Comparison of ENCODE assay signal across 25 cellular contexts in genomic region chr15:97143847-97144711, GRCh38.
"Had no signal": no experiment of that assay in that cellular context is flagged by ENCODE, and none has a peak within 500 bp of the region (broad histone marks: within the 10 kb centered on the region; RNA-seq: fewer than 3 reads in every experiment).

No MANE protein-coding gene starts in this region.

- H3K4me1 ChIP-seq: left lung, lower lobe of right lung, right atrium auricular region, right lobe of liver, testis, thyroid gland, transverse colon, upper lobe of left lung had no signal

- H3K27ac ChIP-seq: left lung, lower lobe of right lung, ovary, right atrium auricular region, right lobe of liver, testis, thyroid gland, transverse colon, upper lobe of left lung had no signal

- H3K4me3 ChIP-seq: left lung, lower lobe of right lung, ovary, right atrium auricular region, right lobe of liver, smooth muscle cell, testis, thyroid gland, transverse colon, upper lobe of left lung had no signal

- DNase-seq: hypothalamus; immature natural killer cell; kidney; left colon; left lung; lower lobe of right lung; mammary epithelial cell; mesenchymal stem cell; naive thymus-derived CD8-positive, alpha-beta T cell; ovary; right lobe of liver; stimulated activated CD4-positive, alpha-beta T cell treated with anti-CD3 and anti-CD28 coated beads, Interleukin-1b, Interleukin-23, amount 100 ng/mL, for 48 hours; stimulated activated CD4-positive, alpha-beta T cell treated with anti-CD3 and anti-CD28 coated beads, Interleukin-2, amount 100 ng/mL, for 48 hours; stimulated activated CD4-positive, alpha-beta T cell treated with anti-CD3 and anti-CD28 coated beads, Interleukin-4, amount 100 ng/mL, for 4 hours; stimulated activated CD8-positive, alpha-beta memory T cell treated with anti-CD3 and anti-CD28 coated beads, Interleukin-4, amount 100 ng/mL, for 48 hours; stimulated activated naive CD4-positive, alpha-beta T cell treated with Interleukin-2 at 50 U/mL for 16 hours; stimulated activated naive CD8-positive, alpha-beta T cell treated with anti-CD3 and anti-CD28 coated beads, Interleukin-15, amount 100 ng/mL, for 72 hours; substantia nigra; testis; thyroid gland; transverse colon; upper lobe of left lung had no signal

- ATAC-seq: left colon; left lung; lower lobe of right lung; naive thymus-derived CD8-positive, alpha-beta T cell; right lobe of liver; stimulated activated memory B cell treated with anti-CD40 and anti-IgM and Interleukin-4, amounts not matched to agents 10 μg/mL and 1 μg/mL and 100 μg/mL, for 72 hours; stimulated activated naive CD8-positive, alpha-beta T cell treated with anti-CD3 and anti-CD28 coated beads, Interleukin-15, amount 100 ng/mL, for 72 hours had no signal

- H3K9me3 ChIP-seq: lower lobe of right lung, ovary, right atrium auricular region, right lobe of liver, testis, thyroid gland, transverse colon, upper lobe of left lung had no signal

- H3K27me3 ChIP-seq: left lung, ovary, right atrium auricular region, right lobe of liver, testis, thyroid gland, transverse colon, upper lobe of left lung had no signal

- H3K36me3 ChIP-seq: left lung, lower lobe of right lung, ovary, right atrium auricular region, right lobe of liver, thyroid gland, transverse colon, upper lobe of left lung had no signal
